Comparison of ENCODE assay signal across 21 cellular contexts in the genomic region with DNA sequence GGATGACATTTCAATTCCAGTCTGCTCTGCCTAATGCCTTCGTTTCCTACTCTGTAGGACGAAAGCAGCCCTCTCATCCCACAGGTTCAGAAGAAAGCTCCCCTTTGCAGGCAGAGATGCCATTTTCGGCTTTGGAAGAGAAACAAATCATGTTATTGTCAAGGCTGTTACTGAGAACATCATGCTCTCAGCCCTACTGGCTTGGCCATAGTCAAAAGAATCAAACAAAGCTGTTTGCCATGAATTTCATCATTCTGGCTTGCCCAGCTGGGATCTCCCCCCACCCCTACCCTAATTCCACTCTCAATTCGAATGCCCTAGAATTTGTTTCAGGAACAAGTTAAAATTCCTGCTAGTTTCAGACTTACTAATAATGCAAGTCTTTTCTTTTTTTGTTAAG.
DNase-seq lines count a peak whose midpoint lies in the region; ATAC-seq, FAIRE-seq and TF ChIP-seq lines count a peak whose summit lies in the region.
"Had no signal": no experiment of that assay in that cellular context is flagged by ENCODE, and none has a peak within 500 bp of the region (broad histone marks: within the 10 kb centered on the region; RNA-seq: fewer than 3 reads in every experiment).

No MANE protein-coding gene starts in this region.

- ATAC-seq in sciatic nerve = peak; percentile 78
- no peak for ATAC-seq in pancreas
- ATAC-seq: mucosa of descending colon, WTC11 had no signal

- H3K27ac ChIP-seq in cingulate gyrus (ENCODE audit: low read depth, low read length) (peak overlapping the region; percentile 98), pancreas (no peak overlapping the region), osteoblast (ENCODE audit: low read depth, low read length) (no peak overlapping the region)
- H3K27ac ChIP-seq: ascending aorta, PC-9 had no signal

- H3K4me2 ChIP-seq in osteoblast (ENCODE audit: insufficient read depth, low read length) = no peak overlapping the region
- H3K4me2 ChIP-seq: PC-9 had no signal

- H3K4me3 ChIP-seq in pancreas = no peak overlapping the region
- H3K4me3 ChIP-seq in osteoblast (ENCODE audit: insufficient read depth, low read length) = no peak overlapping the region
- H3K4me3 ChIP-seq: ascending aorta, mucosa of descending colon, PC-9 had no signal

- DNase-seq in NCI-H69 (lab: John Stamatoyannopoulos, UW) (peak; percentile 65), hypothalamus (lab: John Stamatoyannopoulos, UW) (peak in 35 of 51 donors; percentile 10 to 91 (median 47)), sciatic nerve (ENCODE audit: low spot score) (no peak), DMS79 treated with DMSO at 0.1 percent for 48 hours (lab: John Stamatoyannopoulos, UW) (no peak), pancreas (no peak), osteoblast (ENCODE audit: insufficient read length, low spot score, missing footprints) (no peak), NCI-H1105 treated with DMSO at 0.1 percent for 48 hours (lab: John Stamatoyannopoulos, UW) (no peak)
- DNase-seq: activated CD4-positive, alpha-beta memory T cell treated with anti-CD3 and anti-CD28 coated beads for 36 hours; activated naive CD4-positive, alpha-beta T cell; COR-L47; EL; foreskin fibroblast; mucosa of descending colon; NCI-H1048; PC-9; stimulated activated CD4-positive, alpha-beta T cell treated with anti-CD3 and anti-CD28 coated beads, Interleukin-2, amount 100 ng/mL, for 24 hours; stimulated activated naive CD4-positive, alpha-beta T cell treated with Interleukin-2 at 50 U/mL for 16 hours had no signal

- no peaks in the 10 kb centered on the region for H3K79me2 ChIP-seq in osteoblast (ENCODE audit: insufficient read depth, low read length)

- no peaks in the 10 kb centered on the region for H3K36me3 ChIP-seq in pancreas
- no peaks in the 10 kb centered on the region for H3K36me3 ChIP-seq in osteoblast (ENCODE audit: insufficient read depth, low read length)
- H3K36me3 ChIP-seq: ascending aorta had no signal

- H3K4me1 ChIP-seq in pancreas (no peaks in the 10 kb centered on the region), osteoblast (ENCODE audit: insufficient read depth, low read length) (no peaks in the 10 kb centered on the region)
- H3K4me1 ChIP-seq: ascending aorta had no signal

- 74 to 83% methylated on average over 4 of the region's 4 CpGs for WGBS in pancreas, 2 donors

- H2AFZ ChIP-seq in osteoblast (ENCODE audit: low read length) = no peak overlapping the region
- H2AFZ ChIP-seq: PC-9 had no signal

- intact Hi-C loops in sciatic nerve (cut with DNase I) (no loop called here), pancreas (cut with DNase I) (no loop called here)

- no peaks in the 10 kb centered on the region for H4K20me1 ChIP-seq in osteoblast (ENCODE audit: insufficient read depth, low read length)

- H3K27me3 ChIP-seq in pancreas (no peaks in the 10 kb centered on the region), osteoblast (ENCODE audit: insufficient read depth, low read length) (peaks cover 31% of the 10 kb centered on the region)
- H3K27me3 ChIP-seq: ascending aorta had no signal

- H3K9me3 ChIP-seq in pancreas = no peaks in the 10 kb centered on the region
- H3K9me3 ChIP-seq in osteoblast (ENCODE audit: low read depth, low read length) = no peaks in the 10 kb centered on the region
- H3K9me3 ChIP-seq: mucosa of descending colon had no signal

- TF ChIP-seq CTCF in pancreas (IDR thresholded peaks at IDR 0.05) = no peak
- TF ChIP-seq CTCF in osteoblast (IDR thresholded peaks at IDR 0.05; ENCODE audit: extremely low read depth, low read depth, low read length) = no peak

- no peak for FAIRE-seq in pancreas (lab: Jason Lieb, UNC)
- FAIRE-seq: HTR-8/SVneo had no signal

Comparison
In these comparisons a context has a peak if more than half of its experiments do, and no peak if none do; other contexts are left out.
1. DNase-seq: peak in NCI-H69 (single experiment) and hypothalamus (35 of 51); none in sciatic nerve (single experiment), DMS79 treated with DMSO at 0.1 percent for 48 hours (single experiment), pancreas (0 of 6), osteoblast (single experiment) and NCI-H1105 treated with DMSO at 0.1 percent for 48 hours (single experiment).